In genomic region chr14:102320671-102321455, GRCh38 we compare ENCODE assay signal across 7 cellular contexts. TPM values are rescaled to one million over a fixed set of nuclear protein-coding genes. Genes with fewer than 3 reads are reported as not detected.
DNase-seq lines count a peak whose midpoint lies in the region; ATAC-seq and TF ChIP-seq lines count a peak whose summit lies in the region.

No MANE protein-coding gene starts in this region.

- peaks cover 47% of the 10 kb centered on the region for H3K4me1 Mint-ChIP-seq in HFFc6 (ENCODE audit: low read depth)
- peaks cover 21% of the 10 kb centered on the region for H3K4me1 Mint-ChIP-seq in activated T-helper 17 cell treated with anti-CD3 and anti-CD28 coated beads, Interleukin-2, amount 50 U/mL, for 72 hours
- peaks cover 57% of the 10 kb centered on the region for H3K4me1 Mint-ChIP-seq in stimulated activated memory B cell treated with anti-CD40 and anti-IgM and Interleukin-4, amounts not matched to agents 10 μg/mL and 1 μg/mL and 100 μg/mL, for 72 hours

- no peaks in the 10 kb centered on the region for H3K36me3 ChIP-seq in iPS-15b (ENCODE audit: control insufficient read depth, insufficient read depth, low read length)

- no peak for TF ChIP-seq CTCF in HFFc6 (IDR thresholded peaks at IDR 0.05)

- H3K9ac ChIP-seq in iPS-15b (ENCODE audit: low read depth, low read length) = no peak overlapping the region

- H3K4me1 ChIP-seq in iPS-15b (ENCODE audit: control insufficient read depth, insufficient read depth, low read length) = peaks cover 9% of the 10 kb centered on the region

- H3K9me3 Mint-ChIP-seq in HFFc6 = no peaks in the 10 kb centered on the region
- H3K9me3 Mint-ChIP-seq in activated T-helper 17 cell treated with anti-CD3 and anti-CD28 coated beads, Interleukin-2, amount 50 U/mL, for 72 hours = no peaks in the 10 kb centered on the region
- no peaks in the 10 kb centered on the region for H3K9me3 Mint-ChIP-seq in stimulated activated memory B cell treated with anti-CD40 and anti-IgM and Interleukin-4, amounts not matched to agents 10 μg/mL and 1 μg/mL and 100 μg/mL, for 72 hours

- peak overlapping the region; percentile 91 for H3K4me3 ChIP-seq in iPS-15b (ENCODE audit: low read depth, low read length)

- H3K27me3 Mint-ChIP-seq in HFFc6 (ENCODE audit: insufficient read depth) = peaks cover 7% of the 10 kb centered on the region
- H3K27me3 Mint-ChIP-seq in activated T-helper 17 cell treated with anti-CD3 and anti-CD28 coated beads, Interleukin-2, amount 50 U/mL, for 72 hours = no peaks in the 10 kb centered on the region
- no peaks in the 10 kb centered on the region for H3K27me3 Mint-ChIP-seq in stimulated activated memory B cell treated with anti-CD40 and anti-IgM and Interleukin-4, amounts not matched to agents 10 μg/mL and 1 μg/mL and 100 μg/mL, for 72 hours

- no peak for DNase-seq in HFFc6
- no peak for DNase-seq in stimulated activated CD4-positive, alpha-beta T cell treated with anti-CD3 and anti-CD28 coated beads, Interleukin-1b, Interleukin-23, amount 100 ng/mL, for 48 hours
- no peak for DNase-seq in DMS53 treated with DMSO at 0.1 percent for 48 hours (lab: John Stamatoyannopoulos, UW; ENCODE audit: unreplicated experiment)

- H3K36me3 Mint-ChIP-seq in HFFc6 (ENCODE audit: low read depth) = peaks cover under 1% of the 10 kb centered on the region; the same call in 1 of the 2 replicates
- peaks cover 17% of the 10 kb centered on the region for H3K36me3 Mint-ChIP-seq in activated T-helper 17 cell treated with anti-CD3 and anti-CD28 coated beads, Interleukin-2, amount 50 U/mL, for 72 hours (ENCODE audit: low read depth)
- H3K36me3 Mint-ChIP-seq in stimulated activated memory B cell treated with anti-CD40 and anti-IgM and Interleukin-4, amounts not matched to agents 10 μg/mL and 1 μg/mL and 100 μg/mL, for 72 hours = peaks cover under 1% of the 10 kb centered on the region

- ATAC-seq in activated T-helper 17 cell treated with anti-CD3 and anti-CD28 coated beads, Interleukin-2, amount 50 U/mL, for 72 hours (replicated peaks) = no peak
- no peak for ATAC-seq in stimulated activated memory B cell treated with anti-CD40 and anti-IgM and Interleukin-4, amounts not matched to agents 10 μg/mL and 1 μg/mL and 100 μg/mL, for 72 hours
- no peak for ATAC-seq in GM21717 (IDR thresholded peaks at IDR 0.05; ENCODE audit: unreplicated experiment)

- peak overlapping the region; percentile 94 for H3K4me3 Mint-ChIP-seq in HFFc6
- H3K4me3 Mint-ChIP-seq in activated T-helper 17 cell treated with anti-CD3 and anti-CD28 coated beads, Interleukin-2, amount 50 U/mL, for 72 hours = peak overlapping the region; percentile 99
- peak overlapping the region; percentile 92 for H3K4me3 Mint-ChIP-seq in stimulated activated memory B cell treated with anti-CD40 and anti-IgM and Interleukin-4, amounts not matched to agents 10 μg/mL and 1 μg/mL and 100 μg/mL, for 72 hours

- no peaks in the 10 kb centered on the region for H3K9me3 ChIP-seq in iPS-15b (ENCODE audit: control insufficient read depth, insufficient read depth, low read length)

- H3K27ac Mint-ChIP-seq in HFFc6 = peak overlapping the region; percentile 88; the same call in 1 of the 2 replicates
- H3K27ac Mint-ChIP-seq in activated T-helper 17 cell treated with anti-CD3 and anti-CD28 coated beads, Interleukin-2, amount 50 U/mL, for 72 hours = peak overlapping the region; percentile 100
- H3K27ac Mint-ChIP-seq in stimulated activated memory B cell treated with anti-CD40 and anti-IgM and Interleukin-4, amounts not matched to agents 10 μg/mL and 1 μg/mL and 100 μg/mL, for 72 hours = peak overlapping the region; percentile 93

- peaks cover 4% of the 10 kb centered on the region for H3K27me3 ChIP-seq in iPS-15b (ENCODE audit: control insufficient read depth, insufficient read depth, low read length)

RNA-seq across cellular contexts. Expression of gene ZNF839, which starts 1.3 kb away (rescaled TPM):
- 1 to 10 TPM; 6.7 to 8.3 (median 8.0) TPM for total RNA-seq in HFFc6 (2021; fragmentation: NEBNext Ultra II Directional; extraction: Animal tissue kit (Norgen Biotek cat#: 25700))
- 10 to 100 TPM in 1 of 2 donors, 1 to 10 TPM in 1; 8.2 to 11.2 TPM for total RNA-seq in activated T-helper 17 cell treated with anti-CD3 and anti-CD28 coated beads, Interleukin-2, amount 50 U/mL, for 72 hours

RNA-seq across cellular contexts. Expression of gene MOK, which starts 15.9 kb away (rescaled TPM):
- 10 to 100 TPM; 11.5 to 18.7 (median 14.8) TPM for total RNA-seq in HFFc6 (2021; fragmentation: NEBNext Ultra II Directional; extraction: Animal tissue kit (Norgen Biotek cat#: 25700))
- 1 to 10 TPM; 2.3 to 5.5 TPM for total RNA-seq in activated T-helper 17 cell treated with anti-CD3 and anti-CD28 coated beads, Interleukin-2, amount 50 U/mL, for 72 hours

RNA-seq across cellular contexts. Expression of gene CINP, which starts 41.8 kb away (rescaled TPM):
- total RNA-seq in HFFc6 (2021; fragmentation: NEBNext Ultra II Directional; extraction: Animal tissue kit (Norgen Biotek cat#: 25700)) = 10 to 100 TPM; 58.9 to 65.7 (median 62.4) TPM
- total RNA-seq in activated T-helper 17 cell treated with anti-CD3 and anti-CD28 coated beads, Interleukin-2, amount 50 U/mL, for 72 hours = 10 to 100 TPM; 33.5 to 37.8 TPM

RNA-seq across cellular contexts. Expression of gene TECPR2, which starts 41.9 kb away (rescaled TPM):
- 10 to 100 TPM; 22.0 to 29.6 (median 26.4) TPM for total RNA-seq in HFFc6 (2021; fragmentation: NEBNext Ultra II Directional; extraction: Animal tissue kit (Norgen Biotek cat#: 25700))
- 1 to 10 TPM; 4.6 to 4.9 TPM for total RNA-seq in activated T-helper 17 cell treated with anti-CD3 and anti-CD28 coated beads, Interleukin-2, amount 50 U/mL, for 72 hours
